Comparison of ENCODE assay signal across 8 cellular contexts in the genomic region with DNA sequence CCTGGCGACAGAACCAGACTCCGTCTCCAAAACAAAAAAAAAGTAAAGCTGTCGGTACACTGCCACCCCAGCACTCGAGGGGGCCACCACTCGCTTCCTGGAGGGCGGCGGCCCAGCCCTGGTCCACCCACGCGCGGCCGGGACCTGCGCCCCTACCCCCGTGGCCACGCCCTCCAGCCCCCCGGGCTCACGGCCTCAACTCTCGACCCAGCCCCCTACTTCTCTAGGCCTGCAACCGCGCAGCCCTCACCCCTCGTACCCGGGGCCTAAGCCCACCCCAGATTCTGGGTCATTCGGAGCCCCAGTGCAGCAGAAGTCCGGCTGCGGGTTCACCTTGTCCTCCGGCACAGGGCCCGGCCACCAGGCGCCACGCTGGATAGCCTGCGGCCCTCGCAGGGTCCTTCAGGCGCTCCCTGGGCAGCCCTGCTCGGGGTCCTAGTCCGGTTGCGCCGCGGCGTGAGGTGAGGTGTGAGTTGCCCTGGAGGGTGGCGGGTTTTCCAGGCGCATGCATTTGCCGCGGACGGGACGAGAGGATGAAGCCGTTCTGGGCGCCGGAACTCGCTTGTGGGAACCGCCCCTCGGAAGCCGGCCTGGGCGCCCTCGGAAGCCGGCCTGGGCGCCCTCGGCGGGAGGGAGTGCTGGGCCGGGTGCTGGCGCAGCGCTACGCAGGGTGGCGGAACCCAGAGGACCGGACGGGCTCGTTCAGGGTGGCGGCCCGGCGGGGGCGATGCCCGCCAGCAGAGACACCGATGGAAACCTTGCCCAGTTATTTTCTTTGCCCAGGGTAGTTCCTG. TPM values are rescaled to one million over a fixed set of nuclear protein-coding genes. Genes with fewer than 3 reads are reported as not detected.
A peak's percentile ranks its signal among the peaks of the same experiment; 100 is the strongest.
DNase-seq lines count a peak whose midpoint lies in the region; ATAC-seq and TF ChIP-seq lines count a peak whose summit lies in the region.

Gene NME6, minus strand, starts transcription at position 348 of the 794 bp plus-strand sequence.

- H3K4me1 ChIP-seq in GM23338 (ENCODE audit: insufficient read depth) (peaks cover 11% of the 10 kb centered on the region), fibroblast of lung (ENCODE audit: control insufficient read depth, extremely low read depth, insufficient read depth, low read length) (peaks cover 2% of the 10 kb centered on the region)

- peak within 1 kb of the TSS; percentile 79 for H3K4me3 ChIP-seq in GM23338
- peak within 1 kb of the TSS; percentile 82 to 90 (median 86) for H3K4me3 ChIP-seq in fibroblast of lung (replicated peaks in 1 of 4; ENCODE audit: control extremely low read depth in 1 of 4, insufficient read depth in 1 of 4, low read depth in 3 of 4, low read length in 4 of 4)

- H3K79me2 ChIP-seq in GM23338 (replicated peaks; ENCODE audit: insufficient read depth) (no peaks in the 10 kb centered on the region; the same call in 1 of the 2 replicates), fibroblast of lung (ENCODE audit: control insufficient read depth, insufficient read depth, low read length) (peaks cover 13% of the 10 kb centered on the region)

- ATAC-seq in GM23338, result peak; percentile 96
- ATAC-seq in activated T-helper 17 cell treated with anti-CD3 and anti-CD28 coated beads, Interleukin-2, amount 50 U/mL, for 72 hours (replicated peaks), result peak; percentile 88
- ATAC-seq in naive thymus-derived CD8-positive, alpha-beta T cell, result peak; percentile 77 to 81
- peak; percentile 77 to 89 for ATAC-seq in stimulated activated naive B cell treated with anti-CD40 and anti-IgM and Interleukin-4, amounts not matched to agents 10 μg/mL and 1 μg/mL and 100 μg/mL, for 72 hours (replicated peaks)

- H3K4me3 Mint-ChIP-seq in GM23338, result peak within 1 kb of the TSS; percentile 84
- peak within 1 kb of the TSS; percentile 80 for H3K4me3 Mint-ChIP-seq in activated T-helper 17 cell treated with anti-CD3 and anti-CD28 coated beads, Interleukin-2, amount 50 U/mL, for 72 hours
- peak within 1 kb of the TSS; percentile 87 to 97 (median 92) for H3K4me3 Mint-ChIP-seq in naive thymus-derived CD8-positive, alpha-beta T cell
- H3K4me3 Mint-ChIP-seq in stimulated activated naive B cell treated with anti-CD40 and anti-IgM and Interleukin-4, amounts not matched to agents 10 μg/mL and 1 μg/mL and 100 μg/mL, for 72 hours, result peak within 1 kb of the TSS; percentile 99 to 100

- peak; percentile 17 for DNase-seq in DMS53 treated with DMSO at 0.1 percent for 48 hours (lab: John Stamatoyannopoulos, UW; ENCODE audit: unreplicated experiment)
- DNase-seq in GM23338 (ENCODE audit: low spot score), result peak; percentile 92
- DNase-seq in LoVo (ENCODE audit: low spot score), result peak; percentile 94
- peak; percentile 71 for DNase-seq in RWPE1 (ENCODE audit: low spot score)
- DNase-seq in fibroblast of lung (ENCODE audit: low read depth in 2 of 2), result peak; percentile 88 to 93
- peak; percentile 68 to 89 (median 83) for DNase-seq in naive thymus-derived CD8-positive, alpha-beta T cell
- DNase-seq in stimulated activated naive B cell treated with anti-CD40 and anti-IgM and Interleukin-4, amounts not matched to agents 10 μg/mL and 1 μg/mL and 100 μg/mL, for 72 hours, result peak; percentile 95

- peak within 1 kb of the TSS; percentile 95 for H3K27ac Mint-ChIP-seq in GM23338
- H3K27ac Mint-ChIP-seq in activated T-helper 17 cell treated with anti-CD3 and anti-CD28 coated beads, Interleukin-2, amount 50 U/mL, for 72 hours, result peak within 1 kb of the TSS; percentile 66
- peak within 1 kb of the TSS; percentile 87 to 98 (median 96) for H3K27ac Mint-ChIP-seq in naive thymus-derived CD8-positive, alpha-beta T cell
- H3K27ac Mint-ChIP-seq in stimulated activated naive B cell treated with anti-CD40 and anti-IgM and Interleukin-4, amounts not matched to agents 10 μg/mL and 1 μg/mL and 100 μg/mL, for 72 hours, result peak within 1 kb of the TSS; percentile 100

- no peak for TF ChIP-seq CTCF in GM23338 (conservative IDR thresholded peaks at IDR 0.05; ENCODE audit: low read depth in 2 of 2)
- TF ChIP-seq CTCF in RWPE1 (conservative IDR thresholded peaks at IDR 0.05; ENCODE audit: low read depth), result no peak
- no peak for TF ChIP-seq CTCF in fibroblast of lung (conservative IDR thresholded peaks at IDR 0.05 in 1 of 2, IDR thresholded peaks at IDR 0.05 in 1 of 2; ENCODE audit: low read depth in 1 of 2, low read length in 2 of 2)

- POLR2A ChIA-PET in RWPE1 (lab: Yijun Ruan, JAX; ENCODE audit: low non-redundant PET), result interaction anchor here (0.8 kb wide), 1 partner anchor 133 kb away, joined by 4 read pairs; no protein-coding TSS in a partner anchor
- POLR2A ChIA-PET in naive thymus-derived CD8-positive, alpha-beta T cell (lab: Charles Lee), result interaction anchor here (0.6 to 2.6 kb wide), 12 partner anchors 19 to 1639 kb away, joined by 3 to 22 read pairs (median 4); partner anchors contain the start of genes CCDC51, PFKFB4, TMA7 and WDR6

- peaks cover 4% of the 10 kb centered on the region; the same call in 1 of the 2 replicates for H3F3A ChIP-seq in GM23338 (replicated peaks; ENCODE audit: low read depth)

- H4K20me1 ChIP-seq in GM23338 (replicated peaks; ENCODE audit: insufficient read depth) (no peaks in the 10 kb centered on the region), fibroblast of lung (ENCODE audit: control insufficient read depth, extremely low read depth, insufficient read depth, low read length) (no peaks in the 10 kb centered on the region)

- H3K36me3 ChIP-seq in GM23338 (ENCODE audit: insufficient read depth) (no peaks in the 10 kb centered on the region; the same call in 1 of the 2 replicates), fibroblast of lung (ENCODE audit: control insufficient read depth, insufficient read depth, low read length) (peaks cover 4% of the 10 kb centered on the region)

- peaks cover 13% of the 10 kb centered on the region; the same call in 2 of the 3 replicates for H3K4me1 Mint-ChIP-seq in GM23338
- H3K4me1 Mint-ChIP-seq in activated T-helper 17 cell treated with anti-CD3 and anti-CD28 coated beads, Interleukin-2, amount 50 U/mL, for 72 hours, result peaks cover 35% of the 10 kb centered on the region
- peaks cover 27 to 50% (median 43%) of the 10 kb centered on the region in 4 donors for H3K4me1 Mint-ChIP-seq in naive thymus-derived CD8-positive, alpha-beta T cell
- H3K4me1 Mint-ChIP-seq in stimulated activated naive B cell treated with anti-CD40 and anti-IgM and Interleukin-4, amounts not matched to agents 10 μg/mL and 1 μg/mL and 100 μg/mL, for 72 hours, result peaks cover 28 to 41% of the 10 kb centered on the region in 2 donors

- H3K9me3 Mint-ChIP-seq in GM23338, result no peaks in the 10 kb centered on the region
- no peaks in the 10 kb centered on the region for H3K9me3 Mint-ChIP-seq in activated T-helper 17 cell treated with anti-CD3 and anti-CD28 coated beads, Interleukin-2, amount 50 U/mL, for 72 hours
- peaks cover 0 to 7% (median 5%) of the 10 kb centered on the region in 9 donors for H3K9me3 Mint-ChIP-seq in naive thymus-derived CD8-positive, alpha-beta T cell
- H3K9me3 Mint-ChIP-seq in stimulated activated naive B cell treated with anti-CD40 and anti-IgM and Interleukin-4, amounts not matched to agents 10 μg/mL and 1 μg/mL and 100 μg/mL, for 72 hours, result no peaks in the 10 kb centered on the region

- peaks cover 13% of the 10 kb centered on the region for H3K36me3 Mint-ChIP-seq in GM23338 (ENCODE audit: low read depth)
- H3K36me3 Mint-ChIP-seq in activated T-helper 17 cell treated with anti-CD3 and anti-CD28 coated beads, Interleukin-2, amount 50 U/mL, for 72 hours (ENCODE audit: low read depth), result peaks cover 29% of the 10 kb centered on the region
- peaks cover 5 to 21% (median 16%) of the 10 kb centered on the region in 3 donors for H3K36me3 Mint-ChIP-seq in naive thymus-derived CD8-positive, alpha-beta T cell
- peaks cover 12 to 34% of the 10 kb centered on the region in 2 donors for H3K36me3 Mint-ChIP-seq in stimulated activated naive B cell treated with anti-CD40 and anti-IgM and Interleukin-4, amounts not matched to agents 10 μg/mL and 1 μg/mL and 100 μg/mL, for 72 hours

- peak within 1 kb of the TSS; percentile 92 for H3K9ac ChIP-seq in fibroblast of lung (ENCODE audit: insufficient read depth, low read length)

- H3K27me3 ChIP-seq in GM23338 (ENCODE audit: insufficient read depth) (peaks cover 1% of the 10 kb centered on the region), fibroblast of lung (ENCODE audit: control insufficient read depth, insufficient read depth, low read length) (no peaks in the 10 kb centered on the region)

- H2AFZ ChIP-seq in GM23338 (peak within 1 kb of the TSS; percentile 99), fibroblast of lung (ENCODE audit: low read length) (peak within 1 kb of the TSS; percentile 84)

- CTCF ChIA-PET in RWPE1 (lab: Yijun Ruan, JAX), result no interaction called here

- H3K27ac ChIP-seq in GM23338 (ENCODE audit: low read depth) (peak within 1 kb of the TSS; percentile 95), RWPE1 (peak within 1 kb of the TSS; percentile 95), fibroblast of lung (ENCODE audit: insufficient read depth, low read length) (peak within 1 kb of the TSS; percentile 96)

- no peaks in the 10 kb centered on the region for H3K9me3 ChIP-seq in fibroblast of lung (ENCODE audit: control insufficient read depth, insufficient read depth, low read depth, low read length)

- H3K4me2 ChIP-seq in GM23338 (peak within 1 kb of the TSS; percentile 89), fibroblast of lung (ENCODE audit: extremely low read depth, insufficient read depth, low read length) (peak within 1 kb of the TSS; percentile 81)

- H3K27me3 Mint-ChIP-seq in GM23338 (ENCODE audit: insufficient read depth, low read depth, poor library complexity), result peaks cover 2% of the 10 kb centered on the region
- no peaks in the 10 kb centered on the region for H3K27me3 Mint-ChIP-seq in activated T-helper 17 cell treated with anti-CD3 and anti-CD28 coated beads, Interleukin-2, amount 50 U/mL, for 72 hours
- H3K27me3 Mint-ChIP-seq in naive thymus-derived CD8-positive, alpha-beta T cell, result no peaks in the 10 kb centered on the region
- H3K27me3 Mint-ChIP-seq in stimulated activated naive B cell treated with anti-CD40 and anti-IgM and Interleukin-4, amounts not matched to agents 10 μg/mL and 1 μg/mL and 100 μg/mL, for 72 hours, result no peaks in the 10 kb centered on the region

- H3K9me2 ChIP-seq in GM23338 (ENCODE audit: insufficient read depth), result no peaks in the 10 kb centered on the region

TF ChIP-seq in GM23338, 12 proteins besides CTCF, POLR2A, EP300 and RAD21 (continues in another document):
- peak; percentile 95 for TF ChIP-seq POLR2AphosphoS5 (IDR thresholded peaks at IDR 0.05; ENCODE audit: low read depth)

RNA-seq across cellular contexts. Expression of gene NME6, which starts in this region (rescaled TPM):
- 12.4 and 16.4 TPM in 2 replicates for total RNA-seq in GM23338 (2014; rRNA removed; shearing (Covaris generic))
- 11.2 and 11.7 TPM in 2 replicates for polyA plus RNA-seq in GM23338 (2016; fragmentation: Nextera tagmentation; extraction: Ambion mirVana)
- total RNA-seq in activated T-helper 17 cell treated with anti-CD3 and anti-CD28 coated beads, Interleukin-2, amount 50 U/mL, for 72 hours, result 10 to 100 TPM; 26.0 to 30.9 TPM
- 21.3 and 29.2 TPM in 2 replicates for total RNA-seq in fibroblast of lung
- 23.3 and 27.4 TPM in 2 replicates for polyA plus RNA-seq in fibroblast of lung
- polyA plus RNA-seq in fibroblast of lung (2012), result 14.9 and 16.7 TPM in 2 replicates
- 31.0 and 51.2 TPM in 2 replicates for polyA minus RNA-seq in fibroblast of lung (ENCODE audit: low replicate concordance)
- 10 to 100 TPM; 34.3 to 40.4 TPM for total RNA-seq in naive thymus-derived CD8-positive, alpha-beta T cell
- 10 to 100 TPM; 47.7 to 50.3 (median 48.6) TPM for polyA plus RNA-seq in naive thymus-derived CD8-positive, alpha-beta T cell

Comparison
In these comparisons a context has a peak if more than half of its experiments do, and no peak if none do; other contexts are left out.
1. Peak in every context shown above with its lines: DNase-seq, ATAC-seq, H3K4me3 ChIP-seq and H3K27ac ChIP-seq.
2. DNase-seq: peak in every context shown above with its lines; median percentile 95 in stimulated activated naive B cell treated with anti-CD40 and anti-IgM and Interleukin-4, amounts not matched to agents 10 μg/mL and 1 μg/mL and 100 μg/mL, for 72 hours; 94 in LoVo; 92 in GM23338; 90 in fibroblast of lung; 83 in naive thymus-derived CD8-positive, alpha-beta T cell; 71 in RWPE1; 17 in DMS53 treated with DMSO at 0.1 percent for 48 hours.